Comparison of ENCODE assay signal across 1 cellular context in genomic region chr2:215479536-215480240, GRCh38.
TF ChIP-seq lines count a peak whose summit lies in the region.

No MANE protein-coding gene starts in this region.

TF ChIP-seq in HepG2, 621 proteins besides CTCF, POLR2A, EP300 and RAD21 (continued from another document and continues in another):
- TF ChIP-seq HIC2 (CRISPR knock-in tag; IDR thresholded peaks at IDR 0.05; ENCODE audit: low read depth) = peak; percentile 79
- peak; percentile 90 for TF ChIP-seq SOX5 (CRISPR knock-in tag; IDR thresholded peaks at IDR 0.05; ENCODE audit: borderline replicate concordance)
- no peak for TF ChIP-seq ZNF251 (CRISPR knock-in tag; IDR thresholded peaks at IDR 0.05)
- 0 out of 2 replicates have a peak, but pooled peaks have one; percentile 26 for TF ChIP-seq ZBTB8A (CRISPR knock-in tag; IDR thresholded peaks at IDR 0.05; ENCODE audit: borderline replicate concordance, low read depth)
- peak; percentile 77; the same call in 1 of the 2 replicates for TF ChIP-seq PHF21A (CRISPR knock-in tag; IDR thresholded peaks at IDR 0.05)
- TF ChIP-seq PBX2 (CRISPR knock-in tag; IDR thresholded peaks at IDR 0.05) = peak; percentile 81
- TF ChIP-seq FOXC1 (CRISPR knock-in tag; IDR thresholded peaks at IDR 0.05; ENCODE audit: borderline replicate concordance) = peak; percentile 49; the same call in 1 of the 2 replicates
- no peak; the same call in 1 of the 2 replicates for TF ChIP-seq KMT2A (CRISPR knock-in tag; IDR thresholded peaks at IDR 0.05)
- TF ChIP-seq NR2C2 (CRISPR knock-in tag; IDR thresholded peaks at IDR 0.05; ENCODE audit: borderline replicate concordance) = no peak
- TF ChIP-seq TEAD3 (CRISPR knock-in tag; optimal IDR thresholded peaks at IDR 0.05; ENCODE audit: borderline replicate concordance) = peak; percentile 72
- peak; percentile 59; the same call in 1 of the 2 replicates for TF ChIP-seq DRAP1 (CRISPR knock-in tag; IDR thresholded peaks at IDR 0.05)
- peak; percentile 71; the same call in 1 of the 2 replicates for TF ChIP-seq NFKBIZ (CRISPR knock-in tag; IDR thresholded peaks at IDR 0.05)
- TF ChIP-seq FOSL2 (CRISPR knock-in tag; IDR thresholded peaks at IDR 0.05) = peak; percentile 59
- TF ChIP-seq ZSCAN20 (CRISPR knock-in tag; IDR thresholded peaks at IDR 0.05; ENCODE audit: borderline replicate concordance) = no peak
- peak; percentile 25; the same call in 1 of the 2 replicates for TF ChIP-seq ZNF747 (CRISPR knock-in tag; IDR thresholded peaks at IDR 0.05; ENCODE audit: borderline replicate concordance)
- TF ChIP-seq BCL3 (CRISPR knock-in tag; IDR thresholded peaks at IDR 0.05) = peak; percentile 61; the same call in 1 of the 2 replicates
- no peak for TF ChIP-seq RERE (CRISPR knock-in tag; IDR thresholded peaks at IDR 0.05; ENCODE audit: low read depth)
- peak; percentile 76 for TF ChIP-seq SAP130 (CRISPR knock-in tag; IDR thresholded peaks at IDR 0.05; ENCODE audit: low read depth)
- peak in 1 of 2 experiments; percentile 34; a peak in 1 of 4 replicates for TF ChIP-seq NR2F1 (CRISPR knock-in tag; IDR thresholded peaks at IDR 0.05)
- TF ChIP-seq HOMEZ (CRISPR knock-in tag; IDR thresholded peaks at IDR 0.05; ENCODE audit: low read depth) = peak; percentile 100
- TF ChIP-seq ZNF710 (CRISPR knock-in tag; IDR thresholded peaks at IDR 0.05; ENCODE audit: borderline replicate concordance) = peak; percentile 83; the same call in 1 of the 2 replicates
- no peak for TF ChIP-seq KDM1A (CRISPR knock-in tag; IDR thresholded peaks at IDR 0.05)
- TF ChIP-seq IRX3 (CRISPR knock-in tag; IDR thresholded peaks at IDR 0.05; ENCODE audit: borderline replicate concordance, low read depth) = no peak
- 0 out of 2 replicates have a peak, but pooled peaks have one; percentile 24 for TF ChIP-seq MYPOP (CRISPR knock-in tag; IDR thresholded peaks at IDR 0.05)
- 0 out of 2 replicates have a peak, but pooled peaks have one; percentile 37 for TF ChIP-seq ZNF543 (CRISPR knock-in tag; IDR thresholded peaks at IDR 0.05)
- TF ChIP-seq GATAD2A (CRISPR knock-in tag; IDR thresholded peaks at IDR 0.05) = peak; percentile 86
- no peak for TF ChIP-seq SALL2 (CRISPR knock-in tag; IDR thresholded peaks at IDR 0.05)
- TF ChIP-seq RNF219 (CRISPR knock-in tag; IDR thresholded peaks at IDR 0.05) = 0 out of 2 replicates have a peak, but pooled peaks have one; percentile 14
- TF ChIP-seq ZNF605 (CRISPR knock-in tag; IDR thresholded peaks at IDR 0.05) = peak; percentile 78
- TF ChIP-seq STAG1 (CRISPR knock-in tag; IDR thresholded peaks at IDR 0.05) = peak; percentile 22; the same call in 1 of the 2 replicates
- 0 out of 2 replicates have a peak, but pooled peaks have one; percentile 63 for TF ChIP-seq PAX8 (CRISPR knock-in tag; IDR thresholded peaks at IDR 0.05; ENCODE audit: borderline replicate concordance)
- TF ChIP-seq ZNF44 (CRISPR knock-in tag; IDR thresholded peaks at IDR 0.05) = peak; percentile 21; the same call in 1 of the 2 replicates
- TF ChIP-seq ZMYM4 (CRISPR knock-in tag; IDR thresholded peaks at IDR 0.05) = peak; percentile 98
